Comparison of ENCODE assay signal across 17 cellular contexts in genomic region chr22:46902436-46902835, GRCh38.
"Had no signal": no experiment of that assay in that cellular context is flagged by ENCODE, and none has a peak within 500 bp of the region (broad histone marks: within the 10 kb centered on the region; RNA-seq: fewer than 3 reads in every experiment).

No MANE protein-coding gene starts in this region.

- H3K27me3 Mint-ChIP-seq: activated CD4-positive, alpha-beta T cell treated with anti-CD3 and anti-CD28 coated beads for 36 hours; activated naive CD8-positive, alpha-beta T cell treated with anti-CD3 and anti-CD28 coated beads, Interleukin-2, amount 10 ng/mL, durations not matched to agents 7 days and 5 days; activated T-cell treated with anti-CD3 and anti-CD28 coated beads, Interleukin-2, amount 50 U/mL, for 24 hours; naive thymus-derived CD8-positive, alpha-beta T cell had no signal

- H3K9me3 Mint-ChIP-seq: activated naive CD8-positive, alpha-beta T cell treated with anti-CD3 and anti-CD28 coated beads, Interleukin-2, amount 10 ng/mL, durations not matched to agents 7 days and 5 days; activated T-cell treated with anti-CD3 and anti-CD28 coated beads, Interleukin-2, amount 50 U/mL, for 24 hours; activated T-helper 2 cell treated with anti-CD3 and anti-CD28 coated beads, Interferon-gamma antibody, Interleukin-2, Interleukin-4, amounts not matched to agents 10 μg/mL and 5 μg/mL and 100 μg/mL, durations not matched to agents 14 hours and 24 hours and 36 hours; naive thymus-derived CD8-positive, alpha-beta T cell had no signal

- ATAC-seq: activated CD4-positive, alpha-beta T cell treated with anti-CD3 and anti-CD28 coated beads for 36 hours; naive thymus-derived CD8-positive, alpha-beta T cell had no signal

- H3K27me3 ChIP-seq: cardiac muscle cell, esophagus squamous epithelium, tibial artery, vagina had no signal

- DNase-seq: activated CD4-positive, alpha-beta T cell treated with anti-CD3 and anti-CD28 coated beads for 36 hours; activated CD4-positive, alpha-beta T cell treated with anti-CD3 and anti-CD28 coated beads, Interleukin-2, amount 50 U/mL, for 48 hours; activated naive CD4-positive, alpha-beta T cell treated with Interleukin-2 at 50 U/mL for 16 hours; activated naive CD8-positive, alpha-beta T cell treated with anti-CD3 and anti-CD28 coated beads, Interleukin-2, amount 10 ng/mL, durations not matched to agents 7 days and 5 days; activated T-cell treated with anti-CD3 and anti-CD28 coated beads, Interleukin-2, amount 50 U/mL, for 24 hours; amygdala; dermis blood vessel endothelial cell; effector memory CD4-positive, alpha-beta T cell; esophagus squamous epithelium; hippocampal formation; mesenchymal stem cell; naive thymus-derived CD8-positive, alpha-beta T cell; stimulated activated naive CD4-positive, alpha-beta T cell; tibial artery had no signal

- H3K4me1 Mint-ChIP-seq: activated CD4-positive, alpha-beta T cell treated with anti-CD3 and anti-CD28 coated beads for 36 hours had no signal

- H3K4me3 Mint-ChIP-seq: activated CD4-positive, alpha-beta T cell treated with anti-CD3 and anti-CD28 coated beads for 36 hours; activated naive CD8-positive, alpha-beta T cell treated with anti-CD3 and anti-CD28 coated beads, Interleukin-2, amount 10 ng/mL, durations not matched to agents 7 days and 5 days; activated T-cell treated with anti-CD3 and anti-CD28 coated beads, Interleukin-2, amount 50 U/mL, for 24 hours; naive thymus-derived CD8-positive, alpha-beta T cell had no signal

- H3K36me3 ChIP-seq: cardiac muscle cell had no signal

- H3K4me1 ChIP-seq: esophagus squamous epithelium, tibial artery, vagina had no signal

- H3K9me3 ChIP-seq: esophagus squamous epithelium, tibial artery, vagina had no signal

- H3K27ac Mint-ChIP-seq: activated CD4-positive, alpha-beta T cell treated with anti-CD3 and anti-CD28 coated beads for 36 hours; activated naive CD8-positive, alpha-beta T cell treated with anti-CD3 and anti-CD28 coated beads, Interleukin-2, amount 10 ng/mL, durations not matched to agents 7 days and 5 days; activated T-cell treated with anti-CD3 and anti-CD28 coated beads, Interleukin-2, amount 50 U/mL, for 24 hours; activated T-helper 2 cell treated with anti-CD3 and anti-CD28 coated beads, Interferon-gamma antibody, Interleukin-2, Interleukin-4, amounts not matched to agents 10 μg/mL and 5 μg/mL and 100 μg/mL, durations not matched to agents 14 hours and 24 hours and 36 hours had no signal

- H3K4me3 ChIP-seq: cardiac muscle cell, esophagus squamous epithelium, tibial artery, vagina had no signal

- H3K27ac ChIP-seq: cardiac muscle cell, esophagus squamous epithelium, tibial artery, vagina had no signal
